Comparison of ENCODE assay signal across 11 cellular contexts in genomic region chr1:41623736-41624135, GRCh38.
DNase-seq lines count a peak whose midpoint lies in the region; ATAC-seq, FAIRE-seq and TF ChIP-seq lines count a peak whose summit lies in the region.
"Had no signal": no experiment of that assay in that cellular context is flagged by ENCODE, and none has a peak within 500 bp of the region (broad histone marks: within the 10 kb centered on the region; RNA-seq: fewer than 3 reads in every experiment).

No MANE protein-coding gene starts in this region.

- peak overlapping the region; percentile 92 for H3K4me2 ChIP-seq in GM12878 (ENCODE audit: control insufficient read depth, insufficient read depth)

- in situ Hi-C loops in GM12878 (cut with MboI), result no loop called here

- no peaks in the 10 kb centered on the region for H4K20me1 ChIP-seq in GM12878 (ENCODE audit: control insufficient read depth, insufficient read depth)

- BruUV-seq in GM12878 (replicated peaks; lab: Mats Ljungman, UMichigan) (TSS peak; percentile 5), MCF 10A (replicated peaks; lab: Mats Ljungman, UMichigan) (no TSS peak)

- no peaks in the 10 kb centered on the region for H3K27me3 Mint-ChIP-seq in activated T-cell treated with anti-CD3 and anti-CD28 coated beads, Interleukin-2, amount 50 U/mL, for 72 hours (ENCODE audit: low read depth)
- H3K27me3 Mint-ChIP-seq in MCF 10A (ENCODE audit: insufficient read depth, unreplicated experiment), result no peaks in the 10 kb centered on the region

- peaks cover 0 to 3% of the 10 kb centered on the region in 2 experiments; a peak in 2 of 4 replicates for H3K36me3 ChIP-seq in GM12878 (ENCODE audit: control insufficient read depth in 2 of 2, insufficient read depth in 2 of 2, low read length in 1 of 2)
- no peaks in the 10 kb centered on the region for H3K36me3 ChIP-seq in vagina
- H3K36me3 ChIP-seq: BE2C had no signal

- H3K27ac ChIP-seq in GM12878 (ENCODE audit: control insufficient read depth, insufficient read depth) (peak overlapping the region; percentile 74), vagina (no peak overlapping the region)
- H3K27ac ChIP-seq: skin epidermis had no signal

- POLR2A ChIA-PET in GM12878 (lab: Charles Lee), result interaction anchor here (1.3 to 3.1 kb wide), 2 partner anchors 17 to 75 kb away, joined by 4 to 15 read pairs; no protein-coding TSS in a partner anchor
- POLR2A ChIA-PET in MCF 10A (lab: Yijun Ruan, JAX), result interaction anchor here (1.8 kb wide), 1 partner anchor 144 kb away, joined by 3 read pairs; no protein-coding TSS in a partner anchor

- no peak overlapping the region for H2AFZ ChIP-seq in GM12878 (ENCODE audit: control insufficient read depth, low read depth, low read length)

- TF ChIP-seq POLR2A in GM12878 (IDR thresholded peaks at IDR 0.05; ENCODE audit: low read depth, low read length), result no peak
- no peak for TF ChIP-seq POLR2A in vagina (IDR thresholded peaks at IDR 0.05)

- H3K4me1 Mint-ChIP-seq in activated T-cell treated with anti-CD3 and anti-CD28 coated beads, Interleukin-2, amount 50 U/mL, for 72 hours (ENCODE audit: low read depth), result peaks cover 71% of the 10 kb centered on the region
- H3K4me1 Mint-ChIP-seq in MCF 10A (ENCODE audit: insufficient read depth, unreplicated experiment), result peaks cover 58% of the 10 kb centered on the region

- intact Hi-C loops in GM12878 (cut with micrococcal nuclease; ENCODE audit: unreplicated experiment), result no loop called here
- intact Hi-C loops in vagina (cut with DNase I), result no loop called here
- intact Hi-C loops in MCF 10A (cut with micrococcal nuclease), result no loop called here

- RAD21 ChIA-PET in GM12878 (lab: Charles Lee; ENCODE audit: unreplicated experiment), result interaction anchor here (0.9 to 3.9 kb wide), 12 partner anchors 10 to 127 kb away, joined by 3 to 29 read pairs (median 6); no protein-coding TSS in a partner anchor

- no peaks in the 10 kb centered on the region for H3K27me3 ChIP-seq in GM12878 (replicated peaks in 1 of 2; ENCODE audit: control insufficient read depth in 2 of 2, insufficient read depth in 2 of 2, low read length in 1 of 2)
- H3K27me3 ChIP-seq in vagina, result no peaks in the 10 kb centered on the region
- H3K27me3 ChIP-seq: BE2C had no signal

- no peak for TF ChIP-seq EP300 in GM12878 (IDR thresholded peaks at IDR 0.05; ENCODE audit: borderline replicate concordance in 1 of 2, control insufficient read depth in 1 of 2, low read depth in 2 of 2, low read length in 2 of 2)

- H3K36me3 Mint-ChIP-seq in activated T-cell treated with anti-CD3 and anti-CD28 coated beads, Interleukin-2, amount 50 U/mL, for 72 hours (ENCODE audit: insufficient read depth in 2 of 2), result peaks cover 2 to 41% of the 10 kb centered on the region in 2 donors
- H3K36me3 Mint-ChIP-seq in MCF 10A (ENCODE audit: insufficient read depth, unreplicated experiment), result no peaks in the 10 kb centered on the region

- H3K9me3 Mint-ChIP-seq in activated T-cell treated with anti-CD3 and anti-CD28 coated beads, Interleukin-2, amount 50 U/mL, for 72 hours, result no peaks in the 10 kb centered on the region
- H3K9me3 Mint-ChIP-seq in MCF 10A (ENCODE audit: unreplicated experiment), result no peaks in the 10 kb centered on the region

- DNase-seq in activated T-cell treated with anti-CD3 and anti-CD28 coated beads, Interleukin-2, amount 50 U/mL, for 72 hours, result no peak
- DNase-seq in activated T-cell treated with anti-CD3 and anti-CD28 coated beads for 4 hours, result no peak
- no peak for DNase-seq in GM12878 (ENCODE audit: low read depth, low spot score)
- peak; percentile 71 to 90 for DNase-seq in vagina (ENCODE audit: extremely low spot score in 2 of 2)
- no peak for DNase-seq in MCF 10A (ENCODE audit: unreplicated experiment)
- DNase-seq: BE2C had no signal

- FAIRE-seq in GM12878 (lab: Jason Lieb, UNC), result no peak
- FAIRE-seq: endothelial cell of umbilical vein had no signal

- H3K4me3 Mint-ChIP-seq in activated T-cell treated with anti-CD3 and anti-CD28 coated beads, Interleukin-2, amount 50 U/mL, for 72 hours, result peak overlapping the region; percentile 10 to 59
- H3K4me3 Mint-ChIP-seq in MCF 10A (ENCODE audit: unreplicated experiment), result no peak overlapping the region

- no peak for TF ChIP-seq RAD21 in GM12878 (IDR thresholded peaks at IDR 0.05; ENCODE audit: insufficient read depth, low read depth, low read length)

- peak overlapping the region; percentile 45; the same call in 1 of the 2 replicates for H3K9ac ChIP-seq in GM12878 (ENCODE audit: control insufficient read depth, insufficient read depth, low read length)

- H3K9me3 ChIP-seq in GM12878 (replicated peaks; ENCODE audit: control insufficient read depth, insufficient read depth, low read length), result no peaks in the 10 kb centered on the region
- no peaks in the 10 kb centered on the region for H3K9me3 ChIP-seq in vagina
- H3K9me3 ChIP-seq: BE2C had no signal

- SMC1A ChIA-PET in GM12878 (lab: Charles Lee; ENCODE audit: uncharacterized antibody, unreplicated experiment), result interaction anchor here (1.1 to 8.7 kb wide), 8 partner anchors 10 to 105 kb away, joined by 3 to 95 read pairs (median 5); no protein-coding TSS in a partner anchor

- no peak for TF ChIP-seq CTCF in GM12878 (IDR thresholded peaks at IDR 0.05 in 2 of 3, conservative IDR thresholded peaks at IDR 0.05 in 1 of 3; ENCODE audit: control insufficient read depth in 2 of 3, extremely low read depth in 1 of 3, insufficient read depth in 1 of 3, low read depth in 3 of 3, low read length in 3 of 3)
- no peak for TF ChIP-seq CTCF in vagina (IDR thresholded peaks at IDR 0.05)
- no peak for TF ChIP-seq CTCF in MCF 10A (IDR thresholded peaks at IDR 0.05; ENCODE audit: unreplicated experiment)

- WGBS in GM12878 (ENCODE audit: insufficient coverage, insufficient replicate concordance, low lambda C conversion rate, missing lambda C conversion rate), result 32% methylated on average over 10 of the region's 10 CpGs

- no peaks in the 10 kb centered on the region; the same call in 1 of the 2 replicates for H3K79me2 ChIP-seq in GM12878 (ENCODE audit: control insufficient read depth, insufficient read depth, low read length)

- CTCF ChIA-PET in GM12878 (lab: Yijun Ruan, JAX) (interaction anchor here (0.6 to 8.9 kb wide), 6 partner anchors 10 to 105 kb away, joined by 3 to 63 read pairs (median 3); no protein-coding TSS in a partner anchor), MCF 10A (lab: Yijun Ruan, JAX) (interaction anchor here (0.9 kb wide), 1 partner anchor 50 kb away, joined by 3 read pairs; no protein-coding TSS in a partner anchor)

- peak overlapping the region; percentile 48; the same call in 1 of the 2 replicates for H3K4me3 ChIP-seq in GM12878
- no peak overlapping the region for H3K4me3 ChIP-seq in vagina
- H3K4me3 ChIP-seq: skin epidermis had no signal

- ATAC-seq in activated T-cell treated with anti-CD3 and anti-CD28 coated beads, Interleukin-2, amount 50 U/mL, for 72 hours (replicated peaks in 1 of 2), result no peak
- peak; percentile 22 for ATAC-seq in HG03457 (IDR thresholded peaks at IDR 0.05; ENCODE audit: unreplicated experiment)
- ATAC-seq in GM12878, result peak; percentile 32
- ATAC-seq in HG03280 (IDR thresholded peaks at IDR 0.05; ENCODE audit: unreplicated experiment), result no peak
- no peak for ATAC-seq in GM19452 (IDR thresholded peaks at IDR 0.05; ENCODE audit: unreplicated experiment)

- H3K27ac Mint-ChIP-seq in activated T-cell treated with anti-CD3 and anti-CD28 coated beads, Interleukin-2, amount 50 U/mL, for 72 hours, result peak overlapping the region; percentile 45
- no peak overlapping the region for H3K27ac Mint-ChIP-seq in MCF 10A (ENCODE audit: low read depth, unreplicated experiment)

- H3K4me1 ChIP-seq in GM12878 (ENCODE audit: control insufficient read depth, insufficient read depth, low read length), result peaks cover 29% of the 10 kb centered on the region
- peaks cover 47% of the 10 kb centered on the region for H3K4me1 ChIP-seq in vagina
- H3K4me1 ChIP-seq: BE2C had no signal

TF ChIP-seq in GM12878, 131 proteins besides CTCF, POLR2A, EP300 and RAD21:
- no peak for TF ChIP-seq NR2C1 (IDR thresholded peaks at IDR 0.05)
- TF ChIP-seq ELK1 (IDR thresholded peaks at IDR 0.05; ENCODE audit: low read depth, low read length), result no peak
- TF ChIP-seq NR2F1 (conservative IDR thresholded peaks at IDR 0.05), result peak; percentile 22; the same call in 1 of the 2 replicates
- 0 out of 2 replicates have a peak, but pooled peaks have one; percentile 23 for TF ChIP-seq CHD2 (IDR thresholded peaks at IDR 0.05; ENCODE audit: borderline replicate concordance, low read depth, low read length)
- no peak for TF ChIP-seq SMAD1 (IDR thresholded peaks at IDR 0.05; ENCODE audit: low read depth, partially characterized antibody)
- peak; percentile 85 for TF ChIP-seq HDGF (IDR thresholded peaks at IDR 0.05)
- TF ChIP-seq SMARCA5 (IDR thresholded peaks at IDR 0.05), result peak; percentile 77
- peak; percentile 61; the same call in 1 of the 2 replicates for TF ChIP-seq LARP7 (IDR thresholded peaks at IDR 0.05)
- peak; percentile 41 for TF ChIP-seq MEF2B (IDR thresholded peaks at IDR 0.05; ENCODE audit: partially characterized antibody, poor library complexity, severe bottlenecking)
- no peak for TF ChIP-seq ZZZ3 (IDR thresholded peaks at IDR 0.05; ENCODE audit: control insufficient read depth, insufficient read length, low read depth)
- TF ChIP-seq SREBF1 (IDR thresholded peaks at IDR 0.05; ENCODE audit: low read length), result no peak
- TF ChIP-seq FOXM1 (IDR thresholded peaks at IDR 0.05; ENCODE audit: low read depth, low read length), result no peak
- TF ChIP-seq ZNF217 (IDR thresholded peaks at IDR 0.05), result no peak
- peak; percentile 1 for TF ChIP-seq SP1 (IDR thresholded peaks at IDR 0.05; ENCODE audit: low read depth, low read length)

Comparison
In these comparisons a context has a peak if more than half of its experiments do, and no peak if none do; other contexts are left out.
1. ATAC-seq: peak in HG03457 (single experiment) and GM12878 (single experiment); none in activated T-cell treated with anti-CD3 and anti-CD28 coated beads, Interleukin-2, amount 50 U/mL, for 72 hours (0 of 2), HG03280 (single experiment) and GM19452 (single experiment).
2. DNase-seq: peak in vagina (2 of 2); none in activated T-cell treated with anti-CD3 and anti-CD28 coated beads, Interleukin-2, amount 50 U/mL, for 72 hours (0 of 2), activated T-cell treated with anti-CD3 and anti-CD28 coated beads for 4 hours (single experiment), GM12878 (single experiment) and MCF 10A (single experiment).